Comparison of ENCODE assay signal across 16 cellular contexts in genomic region chr1:205060746-205061145, GRCh38. TPM values are rescaled to one million over a fixed set of nuclear protein-coding genes. Genes with fewer than 3 reads are reported as not detected.
DNase-seq lines count a peak whose midpoint lies in the region; ATAC-seq and TF ChIP-seq lines count a peak whose summit lies in the region.
"Had no signal": no experiment of that assay in that cellular context is flagged by ENCODE, and none has a peak within 500 bp of the region (broad histone marks: within the 10 kb centered on the region; RNA-seq: fewer than 3 reads in every experiment).

No MANE protein-coding gene starts in this region.

- peak overlapping the region; percentile 16 for H3K23ac ChIP-seq in neuronal stem cell (ENCODE audit: low read depth, low read length, poor library complexity)

- peak overlapping the region; percentile 68 for H2BK15ac ChIP-seq in neuronal stem cell (ENCODE audit: low read length)

- no peaks in the 10 kb centered on the region for H4K20me1 ChIP-seq in BLaER1

- H2AFZ ChIP-seq in neuronal stem cell (ENCODE audit: low read length) = peak overlapping the region; percentile 93

- H3K4me1 Mint-ChIP-seq in activated T-helper 1 cell treated with anti-CD3 and anti-CD28 coated beads, Interleukin-12 subunit alpha, Interleukin-12 subunit beta, Interleukin-2, Interleukin-4 antibody, amounts not matched to agents 30 ng/mL and 10 ng/mL and 1 ng/mL, durations not matched to agents 14 hours and 24 hours and 36 hours (ENCODE audit: low read depth) = no peaks in the 10 kb centered on the region
- peaks cover 3% of the 10 kb centered on the region for H3K4me1 Mint-ChIP-seq in osteocyte (ENCODE audit: unreplicated experiment)

- peaks cover under 1% of the 10 kb centered on the region for H3K27me3 Mint-ChIP-seq in activated T-helper 1 cell treated with anti-CD3 and anti-CD28 coated beads, Interleukin-12 subunit alpha, Interleukin-12 subunit beta, Interleukin-2, Interleukin-4 antibody, amounts not matched to agents 30 ng/mL and 10 ng/mL and 1 ng/mL, durations not matched to agents 14 hours and 24 hours and 36 hours (ENCODE audit: insufficient read depth)
- peaks cover 6% of the 10 kb centered on the region for H3K27me3 Mint-ChIP-seq in osteocyte (ENCODE audit: unreplicated experiment)

- no peaks in the 10 kb centered on the region for H3K9me3 ChIP-seq in BLaER1
- H3K9me3 ChIP-seq in neuronal stem cell (replicated peaks in 1 of 2; ENCODE audit: control insufficient read depth in 2 of 2, insufficient read depth in 1 of 2, low read depth in 1 of 2, low read length in 2 of 2) = no peaks in the 10 kb centered on the region
- H3K9me3 ChIP-seq: BLaER1 treated with 17β-estradiol and CSF1 and Interleukin-3, amounts not matched to agents 10 nM and 100 nM had no signal

- H3K27ac ChIP-seq in BLaER1 (peak overlapping the region; percentile 36; the same call in 1 of the 2 replicates), VCaP (peak overlapping the region; percentile 38; the same call in 1 of the 2 replicates), dorsolateral prefrontal cortex (peak overlapping the region in 55 of 59 donors; percentile 38 to 100 (median 81)), neuronal stem cell (replicated peaks; ENCODE audit: low read length) (no peak overlapping the region)

- no peak overlapping the region for H2BK5ac ChIP-seq in neuronal stem cell (ENCODE audit: low read length)

- no CpG with 5 or more reads among the region's 10 CpGs for WGBS in neuronal stem cell (ENCODE audit: extremely low coverage in 2 of 2, insufficient read length in 2 of 2, insufficient replicate concordance in 1 of 2), 2 donors

- no peak overlapping the region for H4K91ac ChIP-seq in neuronal stem cell (ENCODE audit: low read depth, low read length, poor library complexity)

- no peak overlapping the region for H3K4ac ChIP-seq in neuronal stem cell (ENCODE audit: low read length)

- no peak overlapping the region for H4K8ac ChIP-seq in neuronal stem cell (ENCODE audit: low read depth, low read length)

- DNase-seq in dorsolateral prefrontal cortex = peak in 3 of 10 donors; percentile 32 to 43 (median 38)
- DNase-seq in neuronal stem cell (ENCODE audit: low spot score) = no peak
- no peak for DNase-seq in activated T-helper 1 cell treated with anti-CD3 and anti-CD28 coated beads, Interleukin-12 subunit alpha, Interleukin-12 subunit beta, Interleukin-2, Interleukin-4 antibody, amounts not matched to agents 30 ng/mL and 10 ng/mL and 1 ng/mL, durations not matched to agents 14 hours and 24 hours and 36 hours (ENCODE audit: low spot score)
- no peak for DNase-seq in osteocyte (ENCODE audit: extremely low spot score, unreplicated experiment)
- DNase-seq: 8988T; CD4-positive, CD25-positive, alpha-beta regulatory T cell; HCEC 1CT; HFFc6 had no signal

- no peak overlapping the region for H3K4me3 ChIP-seq in BLaER1
- H3K4me3 ChIP-seq in dorsolateral prefrontal cortex = no peak overlapping the region
- H3K4me3 ChIP-seq in neuronal stem cell (ENCODE audit: low read length in 2 of 2) = no peak overlapping the region
- H3K4me3 ChIP-seq: BLaER1 treated with 17β-estradiol and CSF1 and Interleukin-3, amounts not matched to agents 10 nM and 100 nM had no signal

- H3K27ac Mint-ChIP-seq in activated T-helper 1 cell treated with anti-CD3 and anti-CD28 coated beads, Interleukin-12 subunit alpha, Interleukin-12 subunit beta, Interleukin-2, Interleukin-4 antibody, amounts not matched to agents 30 ng/mL and 10 ng/mL and 1 ng/mL, durations not matched to agents 14 hours and 24 hours and 36 hours = no peak overlapping the region
- no peak overlapping the region for H3K27ac Mint-ChIP-seq in osteocyte (ENCODE audit: unreplicated experiment)
- H3K27ac Mint-ChIP-seq: HFFc6, IgD-negative memory B cell had no signal

- ATAC-seq in HG03139 (IDR thresholded peaks at IDR 0.05; ENCODE audit: unreplicated experiment) (no peak), HG02571 (IDR thresholded peaks at IDR 0.05; ENCODE audit: unreplicated experiment) (no peak)

- H3K14ac ChIP-seq in neuronal stem cell (ENCODE audit: low read length) = no peak overlapping the region

- no peak overlapping the region for H2BK12ac ChIP-seq in neuronal stem cell (ENCODE audit: low read length)

- H3K27me3 ChIP-seq in BLaER1 = no peaks in the 10 kb centered on the region
- no peaks in the 10 kb centered on the region for H3K27me3 ChIP-seq in dorsolateral prefrontal cortex
- peaks cover 0 to 28% (median 0%) of the 10 kb centered on the region in 3 experiments for H3K27me3 ChIP-seq in neuronal stem cell (ENCODE audit: control insufficient read depth in 3 of 3, insufficient read depth in 3 of 3, low read depth in 1 of 3, low read length in 3 of 3)
- H3K27me3 ChIP-seq: BLaER1 treated with 17β-estradiol and CSF1 and Interleukin-3, amounts not matched to agents 10 nM and 100 nM had no signal

- H3K9ac ChIP-seq in BLaER1 (0 out of 2 replicates have a peak overlapping the region, but pooled peaks have one; percentile 32), neuronal stem cell (ENCODE audit: low read depth, low read length, poor library complexity) (peak overlapping the region; percentile 31)

- H3K36me3 ChIP-seq in BLaER1 (no peaks in the 10 kb centered on the region), neuronal stem cell (replicated peaks in 1 of 2; ENCODE audit: control insufficient read depth in 2 of 2, insufficient read depth in 2 of 2, low read length in 2 of 2) (no peaks in the 10 kb centered on the region)
- H3K36me3 ChIP-seq: BLaER1 treated with 17β-estradiol and CSF1 and Interleukin-3, amounts not matched to agents 10 nM and 100 nM had no signal

- no peak overlapping the region for H3K4me3 Mint-ChIP-seq in activated T-helper 1 cell treated with anti-CD3 and anti-CD28 coated beads, Interleukin-12 subunit alpha, Interleukin-12 subunit beta, Interleukin-2, Interleukin-4 antibody, amounts not matched to agents 30 ng/mL and 10 ng/mL and 1 ng/mL, durations not matched to agents 14 hours and 24 hours and 36 hours
- no peak overlapping the region for H3K4me3 Mint-ChIP-seq in osteocyte (ENCODE audit: unreplicated experiment)
- H3K4me3 Mint-ChIP-seq: CD4-positive, CD25-positive, alpha-beta regulatory T cell; HFFc6; IgD-negative memory B cell had no signal

- H3K79me1 ChIP-seq in neuronal stem cell (ENCODE audit: low read depth, low read length) = no peaks in the 10 kb centered on the region

- TF ChIP-seq CTCF in VCaP (conservative IDR thresholded peaks at IDR 0.05) (no peak), dorsolateral prefrontal cortex (IDR thresholded peaks at IDR 0.05 in 54 of 56, conservative IDR thresholded peaks at IDR 0.05 in 2 of 56; ENCODE audit: low read depth in 1 of 56, partially characterized antibody in 56 of 56) (no peak), osteocyte (IDR thresholded peaks at IDR 0.05) (no peak)

- peak overlapping the region; percentile 82 for H2AK5ac ChIP-seq in neuronal stem cell (ENCODE audit: low read depth, low read length)

- peak overlapping the region; percentile 48 for H2BK120ac ChIP-seq in neuronal stem cell (ENCODE audit: low read depth, low read length)

- H3K9me3 Mint-ChIP-seq in activated T-helper 1 cell treated with anti-CD3 and anti-CD28 coated beads, Interleukin-12 subunit alpha, Interleukin-12 subunit beta, Interleukin-2, Interleukin-4 antibody, amounts not matched to agents 30 ng/mL and 10 ng/mL and 1 ng/mL, durations not matched to agents 14 hours and 24 hours and 36 hours = no peaks in the 10 kb centered on the region
- no peaks in the 10 kb centered on the region for H3K9me3 Mint-ChIP-seq in osteocyte (ENCODE audit: unreplicated experiment)
- H3K9me3 Mint-ChIP-seq: CD4-positive, CD25-positive, alpha-beta regulatory T cell; HFFc6; IgD-negative memory B cell had no signal

- intact Hi-C loops in dorsolateral prefrontal cortex (cut with DNase I) = loop anchor here (1.0 to 5.0 kb wide), 4 partner anchors 53 to 197 kb away; no protein-coding TSS in a partner anchor
- intact Hi-C loops in activated T-helper 1 cell treated with anti-CD3 and anti-CD28 coated beads, Interleukin-12 subunit alpha, Interleukin-12 subunit beta, Interleukin-2, Interleukin-4 antibody, amounts not matched to agents 30 ng/mL and 10 ng/mL and 1 ng/mL, durations not matched to agents 14 hours and 24 hours and 36 hours (cut with micrococcal nuclease) = loop anchor here (1.0 kb wide), 2 partner anchors 71 to 85 kb away; no protein-coding TSS in a partner anchor

- H3K4me1 ChIP-seq in BLaER1 = peaks cover 15% of the 10 kb centered on the region
- H3K4me1 ChIP-seq in neuronal stem cell (ENCODE audit: control insufficient read depth in 2 of 2, insufficient read depth in 1 of 2, low read depth in 1 of 2, low read length in 2 of 2) = peaks cover 3 to 7% of the 10 kb centered on the region in 2 donors

- H3K18ac ChIP-seq in neuronal stem cell (ENCODE audit: low read length) = peak overlapping the region; percentile 78

- H3K4me2 ChIP-seq in BLaER1 (no peak overlapping the region), neuronal stem cell (ENCODE audit: insufficient read depth, low read length, poor library complexity, severe bottlenecking) (no peak overlapping the region)

- H3K36me3 Mint-ChIP-seq in activated T-helper 1 cell treated with anti-CD3 and anti-CD28 coated beads, Interleukin-12 subunit alpha, Interleukin-12 subunit beta, Interleukin-2, Interleukin-4 antibody, amounts not matched to agents 30 ng/mL and 10 ng/mL and 1 ng/mL, durations not matched to agents 14 hours and 24 hours and 36 hours (ENCODE audit: low read depth) = no peaks in the 10 kb centered on the region
- no peaks in the 10 kb centered on the region for H3K36me3 Mint-ChIP-seq in osteocyte (ENCODE audit: unreplicated experiment)
- H3K36me3 Mint-ChIP-seq: CD4-positive, CD25-positive, alpha-beta regulatory T cell had no signal

RNA-seq across cellular contexts. Expression of gene CNTN2, which starts 17.7 kb away (rescaled TPM):
- total RNA-seq in dorsolateral prefrontal cortex = 1,000 to 10,000 TPM in 1 of 120 experiments, 100 to 1,000 TPM in 115, 10 to 100 TPM in 4; 87.4 to 1,120 (median 263) TPM
- 0.66 TPM for polyA plus RNA-seq in neuronal stem cell (2013, experiment 1 of 2)
- polyA plus RNA-seq in neuronal stem cell (2013, experiment 2 of 2) = 0.66 TPM
- not detected in 2 replicates for total RNA-seq in activated T-helper 1 cell treated with anti-CD3 and anti-CD28 coated beads, Interleukin-12 subunit alpha, Interleukin-12 subunit beta, Interleukin-2, Interleukin-4 antibody, amounts not matched to agents 30 ng/mL and 10 ng/mL and 1 ng/mL, durations not matched to agents 14 hours and 24 hours and 36 hours
- total RNA-seq in osteocyte = not detected in 2 replicates
- total RNA-seq: CD4-positive, CD25-positive, alpha-beta regulatory T cell; G401; HFFc6; HT1080 had no signal
- polyA plus RNA-seq: CD4-positive, CD25-positive, alpha-beta regulatory T cell; IgD-negative memory B cell had no signal

RNA-seq across cellular contexts. Expression of gene TMEM81, which starts 23.5 kb away (rescaled TPM):
- total RNA-seq in dorsolateral prefrontal cortex (10 to 100 TPM in 39 of 120 experiments, 1 to 10 TPM in 81; 4.7 to 14.8 (median 8.4) TPM), osteocyte (3.6 and 3.9 TPM in 2 replicates)
- 2.2 TPM for polyA plus RNA-seq in neuronal stem cell (2013, experiment 1 of 2)
- 2.4 TPM for polyA plus RNA-seq in neuronal stem cell (2013, experiment 2 of 2)
- 2.6 and 2.7 TPM in 2 replicates for total RNA-seq in activated T-helper 1 cell treated with anti-CD3 and anti-CD28 coated beads, Interleukin-12 subunit alpha, Interleukin-12 subunit beta, Interleukin-2, Interleukin-4 antibody, amounts not matched to agents 30 ng/mL and 10 ng/mL and 1 ng/mL, durations not matched to agents 14 hours and 24 hours and 36 hours

Comparison
In these comparisons a context has a peak if more than half of its experiments do, and no peak if none do; other contexts are left out.
1. RNA of gene CNTN2, which starts 17.7 kb away (total RNA-seq): 87.4 to 1,120 TPM in dorsolateral prefrontal cortex; not detected in osteocyte and not detected in activated T-helper 1 cell treated with anti-CD3 and anti-CD28 coated beads, Interleukin-12 subunit alpha, Interleukin-12 subunit beta, Interleukin-2, Interleukin-4 antibody, amounts not matched to agents 30 ng/mL and 10 ng/mL and 1 ng/mL, durations not matched to agents 14 hours and 24 hours and 36 hours; every median in the first group is over 10 times any median in the second.